Comparison of ENCODE assay signal across 11 cellular contexts in genomic region chr2:127632592-127633489, GRCh38. TPM values are rescaled to one million over a fixed set of nuclear protein-coding genes. Genes with fewer than 3 reads are reported as not detected.
A peak's percentile ranks its signal among the peaks of the same experiment; 100 is the strongest.
DNase-seq lines count a peak whose midpoint lies in the region; ATAC-seq and TF ChIP-seq lines count a peak whose summit lies in the region.
"Had no signal": no experiment of that assay in that cellular context is flagged by ENCODE, and none has a peak within 500 bp of the region (broad histone marks: within the 10 kb centered on the region; RNA-seq: fewer than 3 reads in every experiment).

No MANE protein-coding gene starts in this region.

- peak overlapping the region; percentile 47 for H3K27ac ChIP-seq in HL-60 (replicated peaks)
- H3K27ac ChIP-seq: parathyroid adenoma had no signal

- peak; percentile 66 for ATAC-seq in GM19351 (IDR thresholded peaks at IDR 0.05; ENCODE audit: unreplicated experiment)
- ATAC-seq in mucosa of descending colon = peak; percentile 3

- DNase-seq in GM12865 (ENCODE audit: low read depth) (peak; percentile 14), HL-60 (ENCODE audit: low read depth in 1 of 2, low spot score in 1 of 2) (peak; percentile 29 to 58), mucosa of descending colon (peak in 1 of 3 donors; percentile 61), glomerular visceral epithelial cell (ENCODE audit: extremely low spot score) (no peak), NCI-H748 treated with DMSO at 0.1 percent for 48 hours (lab: John Stamatoyannopoulos, UW) (no peak), SW480 (ENCODE audit: low spot score) (no peak)
- DNase-seq in stimulated activated CD4-positive, alpha-beta T cell treated with anti-CD3 and anti-CD28 coated beads, Interleukin-2, amount 100 ng/mL, for 48 hours = no peak
- DNase-seq: amniotic stem cell, NCI-H1436 had no signal

- H3K9me3 ChIP-seq in mucosa of descending colon = no peaks in the 10 kb centered on the region

- intact Hi-C loops in mucosa of descending colon (cut with DNase I, micrococcal nuclease) = no loop called here

- H3K36me3 ChIP-seq in mucosa of descending colon (ENCODE audit: low read depth) = no peaks in the 10 kb centered on the region

- TF ChIP-seq CTCF in GM12865 (IDR thresholded peaks at IDR 0.05; ENCODE audit: insufficient read depth, low read depth, low read length, missing control alignments) (no peak), HL-60 (IDR thresholded peaks at IDR 0.05; ENCODE audit: insufficient read depth, low read length) (no peak), mucosa of descending colon (IDR thresholded peaks at IDR 0.05) (no peak)

- peaks cover 7% of the 10 kb centered on the region for H3K4me1 ChIP-seq in mucosa of descending colon (ENCODE audit: low read depth)
- H3K4me1 ChIP-seq: parathyroid adenoma had no signal

- no peak overlapping the region for H3K4me3 ChIP-seq in GM12865 (ENCODE audit: low read depth, low read length)
- no peak overlapping the region for H3K4me3 ChIP-seq in HL-60 (replicated peaks; ENCODE audit: insufficient read depth, low read length)
- no peak overlapping the region for H3K4me3 ChIP-seq in mucosa of descending colon

- no peaks in the 10 kb centered on the region for H3K27me3 ChIP-seq in HL-60 (ENCODE audit: insufficient read depth, poor library complexity, severe bottlenecking)

RNA-seq across cellular contexts. Expression of gene GPR17, which starts 13.1 kb away (rescaled TPM):
- under 1 TPM in 1 of 3 donors, not detected in 2; 0.51 TPM for total RNA-seq in mucosa of descending colon

RNA-seq across cellular contexts. Expression of gene LIMS2, which starts 42.5 kb away (rescaled TPM):
- 100 to 1,000 TPM in 1 of 3 donors, 10 to 100 TPM in 2; 12.5 to 478 (median 29.9) TPM for total RNA-seq in mucosa of descending colon

Comparison
In these comparisons a context has a peak if more than half of its experiments do, and no peak if none do; other contexts are left out.
1. DNase-seq: peak in GM12865 (single experiment) and HL-60 (2 of 2); none in glomerular visceral epithelial cell (single experiment), stimulated activated CD4-positive, alpha-beta T cell treated with anti-CD3 and anti-CD28 coated beads, Interleukin-2, amount 100 ng/mL, for 48 hours (0 of 2), NCI-H748 treated with DMSO at 0.1 percent for 48 hours (single experiment) and SW480 (single experiment).